In the genomic region with DNA sequence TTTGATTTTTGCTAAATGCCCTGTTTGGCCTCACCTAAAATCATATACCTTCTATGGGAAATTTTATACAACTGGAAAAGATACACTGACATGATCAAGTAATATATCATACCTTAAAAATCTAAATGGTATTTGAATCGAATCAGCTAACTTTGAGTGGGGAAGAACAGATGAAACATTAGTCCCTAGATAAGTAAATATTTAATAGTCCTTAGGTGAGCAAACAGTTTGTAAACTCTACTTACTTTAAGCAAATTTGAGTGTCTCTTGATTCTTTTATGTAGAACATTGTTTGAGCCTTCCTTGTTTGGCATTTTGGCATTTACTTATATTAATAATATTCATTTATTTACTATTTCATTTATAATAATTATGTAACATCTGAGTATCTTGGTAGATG, we compare ENCODE assay signal across 24 cellular contexts.
DNase-seq lines count a peak whose midpoint lies in the region; ATAC-seq, FAIRE-seq and TF ChIP-seq lines count a peak whose summit lies in the region.
"Had no signal": no experiment of that assay in that cellular context is flagged by ENCODE, and none has a peak within 500 bp of the region (broad histone marks: within the 10 kb centered on the region; RNA-seq: fewer than 3 reads in every experiment).

No MANE protein-coding gene starts in this region.

- FAIRE-seq in HTR-8/SVneo (lab: Jason Lieb, UNC), result peak; percentile 9
- peak; percentile 46 for FAIRE-seq in kidney (lab: Jason Lieb, UNC)
- FAIRE-seq: A549, D721Med, GM12878, GM18507 had no signal

- no peak overlapping the region for H3K4me3 ChIP-seq in kidney (ENCODE audit: low read length in 2 of 2)
- H3K4me3 ChIP-seq: A549; BLaER1 treated with 17β-estradiol and CSF1 and Interleukin-3, amounts not matched to agents 10 nM and 100 nM; GM12878; GM23338 had no signal

- peaks cover 4 to 6% of the 10 kb centered on the region in 2 donors for H3K36me3 ChIP-seq in kidney (ENCODE audit: control insufficient read depth in 1 of 2, insufficient read depth in 2 of 2, low read length in 2 of 2)
- H3K36me3 ChIP-seq: BE2C had no signal

- ATAC-seq in GM18502 (IDR thresholded peaks at IDR 0.05; ENCODE audit: poor library complexity, unreplicated experiment), result no peak
- ATAC-seq: A549, GM12878, GM23338, HCT116 had no signal

- intact Hi-C loops in kidney (cut with DNase I) (no loop called here), posterior cingulate gyrus (cut with DNase I) (no loop called here)

- DNase-seq in DMS53 (lab: John Stamatoyannopoulos, UW) (peak; percentile 1), DMS53 treated with DMSO at 0.1 percent for 48 hours (lab: John Stamatoyannopoulos, UW; ENCODE audit: unreplicated experiment) (no peak), HTR-8/SVneo (ENCODE audit: insufficient read length, low spot score) (no peak), kidney (no peak), NCI-H146 treated with DMSO at 0.1 percent for 48 hours (lab: John Stamatoyannopoulos, UW; ENCODE audit: unreplicated experiment) (no peak), posterior cingulate gyrus (no peak)
- DNase-seq: ACHN; AML-193; BE2C; CD4-positive, alpha-beta T cell; CD8-positive, alpha-beta memory T cell; DMS 273 treated with DMSO at 0.1 percent for 48 hours; DND-41; GDM1; H9 had no signal

- H3K9me3 ChIP-seq in kidney (ENCODE audit: control insufficient read depth in 1 of 2, low read length in 2 of 2), result no peaks in the 10 kb centered on the region
- H3K9me3 ChIP-seq: A549; BE2C; BLaER1 treated with 17β-estradiol and CSF1 and Interleukin-3, amounts not matched to agents 10 nM and 100 nM had no signal

- H3K4me1 ChIP-seq in kidney (ENCODE audit: control insufficient read depth in 1 of 2, insufficient read depth in 1 of 2, low read depth in 1 of 2, low read length in 2 of 2), result no peaks in the 10 kb centered on the region
- H3K4me1 ChIP-seq: BE2C; BLaER1 treated with 17β-estradiol and CSF1 and Interleukin-3, amounts not matched to agents 10 nM and 100 nM had no signal

- no peak overlapping the region for H3K9ac ChIP-seq in kidney (ENCODE audit: low read length in 2 of 2)
- H3K9ac ChIP-seq: BLaER1 treated with 17β-estradiol and CSF1 and Interleukin-3, amounts not matched to agents 10 nM and 100 nM had no signal

- no peak for TF ChIP-seq CTCF in kidney (IDR thresholded peaks at IDR 0.05; ENCODE audit: borderline replicate concordance, extremely low read depth, insufficient read depth)

- no peak overlapping the region for H3K27ac ChIP-seq in kidney (ENCODE audit: low read depth in 2 of 2, low read length in 2 of 2)
- H3K27ac ChIP-seq: 22Rv1; A549; BLaER1 treated with 17β-estradiol and CSF1 and Interleukin-3, amounts not matched to agents 10 nM and 100 nM had no signal
